Comparison of ENCODE assay signal across 2 cellular contexts in the genomic region with DNA sequence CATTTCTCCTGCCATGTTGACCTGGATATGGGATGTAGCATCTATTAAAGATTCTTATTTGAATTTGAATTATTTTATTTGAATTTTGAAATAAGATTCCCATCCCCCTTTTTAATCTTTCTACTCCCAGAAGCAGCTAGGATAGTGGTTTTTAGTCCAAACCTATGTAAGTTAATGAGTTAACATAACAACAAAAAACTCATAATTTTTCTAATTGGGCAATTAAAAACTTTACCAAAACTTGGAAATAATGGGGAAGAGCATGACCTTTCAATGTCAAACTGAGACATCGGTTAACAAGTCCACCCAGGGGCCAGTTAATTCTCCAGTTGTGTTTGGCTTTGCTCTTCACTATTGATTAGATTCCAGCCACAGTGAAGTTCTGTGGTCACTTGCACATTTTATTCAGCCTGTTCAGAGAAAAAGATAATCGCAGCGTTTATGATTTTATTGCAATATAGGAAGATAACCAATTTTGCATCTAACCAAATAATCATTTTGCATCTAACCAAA.
TF ChIP-seq lines count a peak whose summit lies in the region.

No MANE protein-coding gene starts in this region.

TF ChIP-seq in SK-N-SH, 30 proteins besides CTCF, POLR2A, EP300 and RAD21 (continued from another document):
- TF ChIP-seq, protein P1, sequence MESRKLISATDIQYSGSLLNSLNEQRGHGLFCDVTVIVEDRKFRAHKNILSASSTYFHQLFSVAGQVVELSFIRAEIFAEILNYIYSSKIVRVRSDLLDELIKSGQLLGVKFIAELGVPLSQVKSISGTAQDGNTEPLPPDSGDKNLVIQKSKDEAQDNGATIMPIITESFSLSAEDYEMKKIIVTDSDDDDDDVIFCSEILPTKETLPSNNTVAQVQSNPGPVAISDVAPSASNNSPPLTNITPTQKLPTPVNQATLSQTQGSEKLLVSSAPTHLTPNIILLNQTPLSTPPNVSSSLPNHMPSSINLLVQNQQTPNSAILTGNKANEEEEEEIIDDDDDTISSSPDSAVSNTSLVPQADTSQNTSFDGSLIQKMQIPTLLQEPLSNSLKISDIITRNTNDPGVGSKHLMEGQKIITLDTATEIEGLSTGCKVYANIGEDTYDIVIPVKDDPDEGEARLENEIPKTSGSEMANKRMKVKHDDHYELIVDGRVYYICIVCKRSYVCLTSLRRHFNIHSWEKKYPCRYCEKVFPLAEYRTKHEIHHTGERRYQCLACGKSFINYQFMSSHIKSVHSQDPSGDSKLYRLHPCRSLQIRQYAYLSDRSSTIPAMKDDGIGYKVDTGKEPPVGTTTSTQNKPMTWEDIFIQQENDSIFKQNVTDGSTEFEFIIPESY (IDR thresholded peaks at IDR 0.05; ENCODE audit: borderline replicate concordance, low read depth) = no peak
- TF ChIP-seq SMC3 (IDR thresholded peaks at IDR 0.05; ENCODE audit: low read depth, low read length) (no peak), ELF1 (IDR thresholded peaks at IDR 0.05) (no peak), GABPA (IDR thresholded peaks at IDR 0.05; ENCODE audit: low read depth) (no peak), FOXM1 (IDR thresholded peaks at IDR 0.05; ENCODE audit: low read depth) (no peak), FOXJ3 (CRISPR knock-in tag; IDR thresholded peaks at IDR 0.05) (no peak), MEF2A (IDR thresholded peaks at IDR 0.05; ENCODE audit: borderline replicate concordance, low read depth) (no peak)
- TF ChIP-seq, protein P2, sequence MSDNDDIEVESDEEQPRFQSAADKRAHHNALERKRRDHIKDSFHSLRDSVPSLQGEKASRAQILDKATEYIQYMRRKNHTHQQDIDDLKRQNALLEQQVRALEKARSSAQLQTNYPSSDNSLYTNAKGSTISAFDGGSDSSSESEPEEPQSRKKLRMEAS (IDR thresholded peaks at IDR 0.05; ENCODE audit: low read depth) = no peak

TF ChIP-seq in SK-N-SH treated with all-trans-retinoic acid at 6 μM for 48 hours, 23 proteins besides CTCF, POLR2A, EP300 and RAD21 (continued from another document):
- no peak for TF ChIP-seq BACH2 (CRISPR knock-in tag; IDR thresholded peaks at IDR 0.05; ENCODE audit: borderline replicate concordance)
- TF ChIP-seq SNAI2 (CRISPR knock-in tag; IDR thresholded peaks at IDR 0.05) = no peak
- TF ChIP-seq ESRRG (CRISPR knock-in tag; IDR thresholded peaks at IDR 0.05) = no peak
- no peak for TF ChIP-seq PPARA (CRISPR knock-in tag; IDR thresholded peaks at IDR 0.05; ENCODE audit: borderline replicate concordance)
- TF ChIP-seq, protein P3, sequence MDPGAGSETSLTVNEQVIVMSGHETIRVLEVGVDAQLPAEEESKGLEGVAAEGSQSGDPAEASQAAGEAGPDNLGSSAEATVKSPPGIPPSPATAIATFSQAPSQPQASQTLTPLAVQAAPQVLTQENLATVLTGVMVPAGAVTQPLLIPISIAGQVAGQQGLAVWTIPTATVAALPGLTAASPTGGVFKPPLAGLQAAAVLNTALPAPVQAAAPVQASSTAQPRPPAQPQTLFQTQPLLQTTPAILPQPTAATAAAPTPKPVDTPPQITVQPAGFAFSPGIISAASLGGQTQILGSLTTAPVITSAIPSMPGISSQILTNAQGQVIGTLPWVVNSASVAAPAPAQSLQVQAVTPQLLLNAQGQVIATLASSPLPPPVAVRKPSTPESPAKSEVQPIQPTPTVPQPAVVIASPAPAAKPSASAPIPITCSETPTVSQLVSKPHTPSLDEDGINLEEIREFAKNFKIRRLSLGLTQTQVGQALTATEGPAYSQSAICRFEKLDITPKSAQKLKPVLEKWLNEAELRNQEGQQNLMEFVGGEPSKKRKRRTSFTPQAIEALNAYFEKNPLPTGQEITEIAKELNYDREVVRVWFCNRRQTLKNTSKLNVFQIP (CRISPR knock-in tag; IDR thresholded peaks at IDR 0.05; ENCODE audit: borderline replicate concordance, low read depth) = no peak
- TF ChIP-seq GLIS3 (CRISPR knock-in tag; IDR thresholded peaks at IDR 0.05) = no peak
- TF ChIP-seq OSR1 (CRISPR knock-in tag; IDR thresholded peaks at IDR 0.05) = no peak
- TF ChIP-seq ZC3H10 (CRISPR knock-in tag; IDR thresholded peaks at IDR 0.05) = no peak
- no peak for TF ChIP-seq ARNTL (CRISPR knock-in tag; IDR thresholded peaks at IDR 0.05; ENCODE audit: borderline replicate concordance, low read depth)
- TF ChIP-seq, protein P4, sequence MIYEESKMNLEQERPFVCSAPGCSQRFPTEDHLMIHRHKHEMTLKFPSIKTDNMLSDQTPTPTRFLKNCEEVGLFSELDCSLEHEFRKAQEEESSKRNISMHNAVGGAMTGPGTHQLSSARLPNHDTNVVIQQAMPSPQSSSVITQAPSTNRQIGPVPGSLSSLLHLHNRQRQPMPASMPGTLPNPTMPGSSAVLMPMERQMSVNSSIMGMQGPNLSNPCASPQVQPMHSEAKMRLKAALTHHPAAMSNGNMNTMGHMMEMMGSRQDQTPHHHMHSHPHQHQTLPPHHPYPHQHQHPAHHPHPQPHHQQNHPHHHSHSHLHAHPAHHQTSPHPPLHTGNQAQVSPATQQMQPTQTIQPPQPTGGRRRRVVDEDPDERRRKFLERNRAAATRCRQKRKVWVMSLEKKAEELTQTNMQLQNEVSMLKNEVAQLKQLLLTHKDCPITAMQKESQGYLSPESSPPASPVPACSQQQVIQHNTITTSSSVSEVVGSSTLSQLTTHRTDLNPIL (CRISPR knock-in tag; IDR thresholded peaks at IDR 0.05; ENCODE audit: low read depth) = no peak
- TF ChIP-seq ZNF70 (CRISPR knock-in tag; IDR thresholded peaks at IDR 0.05) = no peak
- no peak for TF ChIP-seq TOX (CRISPR knock-in tag; IDR thresholded peaks at IDR 0.05; ENCODE audit: borderline replicate concordance)
- no peak for TF ChIP-seq ISL1 (CRISPR knock-in tag; IDR thresholded peaks at IDR 0.05)
- TF ChIP-seq, protein P5, sequence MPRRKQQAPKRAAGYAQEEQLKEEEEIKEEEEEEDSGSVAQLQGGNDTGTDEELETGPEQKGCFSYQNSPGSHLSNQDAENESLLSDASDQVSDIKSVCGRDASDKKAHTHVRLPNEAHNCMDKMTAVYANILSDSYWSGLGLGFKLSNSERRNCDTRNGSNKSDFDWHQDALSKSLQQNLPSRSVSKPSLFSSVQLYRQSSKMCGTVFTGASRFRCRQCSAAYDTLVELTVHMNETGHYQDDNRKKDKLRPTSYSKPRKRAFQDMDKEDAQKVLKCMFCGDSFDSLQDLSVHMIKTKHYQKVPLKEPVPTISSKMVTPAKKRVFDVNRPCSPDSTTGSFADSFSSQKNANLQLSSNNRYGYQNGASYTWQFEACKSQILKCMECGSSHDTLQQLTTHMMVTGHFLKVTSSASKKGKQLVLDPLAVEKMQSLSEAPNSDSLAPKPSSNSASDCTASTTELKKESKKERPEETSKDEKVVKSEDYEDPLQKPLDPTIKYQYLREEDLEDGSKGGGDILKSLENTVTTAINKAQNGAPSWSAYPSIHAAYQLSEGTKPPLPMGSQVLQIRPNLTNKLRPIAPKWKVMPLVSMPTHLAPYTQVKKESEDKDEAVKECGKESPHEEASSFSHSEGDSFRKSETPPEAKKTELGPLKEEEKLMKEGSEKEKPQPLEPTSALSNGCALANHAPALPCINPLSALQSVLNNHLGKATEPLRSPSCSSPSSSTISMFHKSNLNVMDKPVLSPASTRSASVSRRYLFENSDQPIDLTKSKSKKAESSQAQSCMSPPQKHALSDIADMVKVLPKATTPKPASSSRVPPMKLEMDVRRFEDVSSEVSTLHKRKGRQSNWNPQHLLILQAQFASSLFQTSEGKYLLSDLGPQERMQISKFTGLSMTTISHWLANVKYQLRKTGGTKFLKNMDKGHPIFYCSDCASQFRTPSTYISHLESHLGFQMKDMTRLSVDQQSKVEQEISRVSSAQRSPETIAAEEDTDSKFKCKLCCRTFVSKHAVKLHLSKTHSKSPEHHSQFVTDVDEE (CRISPR knock-in tag; IDR thresholded peaks at IDR 0.05) = no peak
- TF ChIP-seq ZFP30 (CRISPR knock-in tag; IDR thresholded peaks at IDR 0.05) = no peak
- TF ChIP-seq RARB (CRISPR knock-in tag; IDR thresholded peaks at IDR 0.05) = no peak
- TF ChIP-seq ZNF565 (CRISPR knock-in tag; conservative IDR thresholded peaks at IDR 0.05; ENCODE audit: low read depth) = no peak
- TF ChIP-seq, protein P6, sequence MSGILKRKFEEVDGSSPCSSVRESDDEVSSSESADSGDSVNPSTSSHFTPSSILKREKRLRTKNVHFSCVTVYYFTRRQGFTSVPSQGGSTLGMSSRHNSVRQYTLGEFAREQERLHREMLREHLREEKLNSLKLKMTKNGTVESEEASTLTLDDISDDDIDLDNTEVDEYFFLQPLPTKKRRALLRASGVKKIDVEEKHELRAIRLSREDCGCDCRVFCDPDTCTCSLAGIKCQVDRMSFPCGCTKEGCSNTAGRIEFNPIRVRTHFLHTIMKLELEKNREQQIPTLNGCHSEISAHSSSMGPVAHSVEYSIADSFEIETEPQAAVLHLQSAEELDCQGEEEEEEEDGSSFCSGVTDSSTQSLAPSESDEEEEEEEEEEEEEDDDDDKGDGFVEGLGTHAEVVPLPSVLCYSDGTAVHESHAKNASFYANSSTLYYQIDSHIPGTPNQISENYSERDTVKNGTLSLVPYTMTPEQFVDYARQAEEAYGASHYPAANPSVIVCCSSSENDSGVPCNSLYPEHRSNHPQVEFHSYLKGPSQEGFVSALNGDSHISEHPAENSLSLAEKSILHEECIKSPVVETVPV (CRISPR knock-in tag; IDR thresholded peaks at IDR 0.05) = no peak
